In genomic region chr12:120646044-120646443, GRCh38 we compare ENCODE assay signal across 32 cellular contexts. TPM values are rescaled to one million over a fixed set of nuclear protein-coding genes. Genes with fewer than 3 reads are reported as not detected.
"Had no signal": no experiment of that assay in that cellular context is flagged by ENCODE, and none has a peak within 500 bp of the region (broad histone marks: within the 10 kb centered on the region; RNA-seq: fewer than 3 reads in every experiment).

No MANE protein-coding gene starts in this region.

- DNase-seq: islet precursor cell; kidney glomerular epithelial cell; left cardiac atrium; left lung; mesendoderm; naive B cell; natural killer cell; nephron progenitor cell; occipital lobe; stimulated activated CD4-positive, alpha-beta T cell treated with anti-CD3 and anti-CD28 coated beads, Interleukin-1b, Interleukin-23, amount 100 ng/mL, for 48 hours; stimulated activated CD4-positive, alpha-beta T cell treated with anti-CD3 and anti-CD28 coated beads, Interleukin-2, amount 100 ng/mL, for 48 hours; stimulated activated CD4-positive, alpha-beta T cell treated with anti-CD3 and anti-CD28 coated beads, Interleukin-4, amount 100 ng/mL, for 4 hours; stimulated activated CD8-positive, alpha-beta memory T cell treated with anti-CD3 and anti-CD28 coated beads, Interleukin-4, amount 100 ng/mL, for 48 hours; stimulated activated naive CD4-positive, alpha-beta T cell treated with Interleukin-2 at 50 U/mL for 16 hours; stimulated activated naive CD8-positive, alpha-beta T cell treated with anti-CD3 and anti-CD28 coated beads, Interleukin-15, amount 100 ng/mL, for 72 hours; substantia nigra; testis; tibial artery; trophoblast cell; upper lobe of right lung had no signal

- H3K9me3 ChIP-seq: left lung, neutrophil, right atrium auricular region, right lobe of liver, testis, tibial artery, upper lobe of right lung had no signal

- H3K4me2 ChIP-seq: hepatocyte, neural progenitor cell, smooth muscle cell had no signal

- H3K9ac ChIP-seq: neural progenitor cell had no signal

- H2AFZ ChIP-seq: hepatocyte, neural progenitor cell had no signal

- H3K36me3 ChIP-seq: left lung, neural progenitor cell, neutrophil, right atrium auricular region, right lobe of liver, tibial artery, upper lobe of right lung had no signal

- H3K27me3 ChIP-seq: testis had no signal

- H3K27ac ChIP-seq: hepatocyte, left lung, neural progenitor cell, neutrophil, right atrium auricular region, right lobe of liver, testis, tibial artery, upper lobe of right lung had no signal

- FAIRE-seq: urothelium cell line had no signal

- H3K4me3 ChIP-seq: hepatocyte, left lung, lung, neural progenitor cell, right atrium auricular region, right lobe of liver, smooth muscle cell, testis, tibial artery, upper lobe of right lung had no signal

- H3K79me2 ChIP-seq: hepatocyte had no signal

RNA-seq across cellular contexts. Expression of gene CABP1, which starts 5.6 kb away (rescaled TPM):
- total RNA-seq: mononuclear cell, natural killer cell, osteocyte, pulmonary artery endothelial cell, renal cortical epithelial cell, smooth muscle cell had no signal
